In genomic region chr14:93954516-93954830, GRCh38 we compare ENCODE assay signal across 14 cellular contexts. TPM values are rescaled to one million over a fixed set of nuclear protein-coding genes. Genes with fewer than 3 reads are reported as not detected.
DNase-seq lines count a peak whose midpoint lies in the region; ATAC-seq and TF ChIP-seq lines count a peak whose summit lies in the region.
"Had no signal": no experiment of that assay in that cellular context is flagged by ENCODE, and none has a peak within 500 bp of the region (broad histone marks: within the 10 kb centered on the region; RNA-seq: fewer than 3 reads in every experiment).

No MANE protein-coding gene starts in this region.

- no peaks in the 10 kb centered on the region for H3K27me3 ChIP-seq in neutrophil
- H3K27me3 ChIP-seq: testis had no signal

- H3K36me3 ChIP-seq in neutrophil = no peaks in the 10 kb centered on the region

- H3K4me3 ChIP-seq in neutrophil (ENCODE audit: low read depth in 1 of 2, low read length in 1 of 2) = no peak overlapping the region
- H3K4me3 ChIP-seq: lung, smooth muscle cell, testis had no signal

- H3K27ac Mint-ChIP-seq in activated CD4-positive, alpha-beta T cell treated with anti-CD3 and anti-CD28 coated beads, Interleukin-2, amount 10 ng/mL, durations not matched to agents 24 days and 14 days = peak overlapping the region; percentile 100
- peak overlapping the region; percentile 46 to 89 (median 61) for H3K27ac Mint-ChIP-seq in IgD-negative memory B cell
- peak overlapping the region; percentile 93 for H3K27ac Mint-ChIP-seq in central memory CD8-positive, alpha-beta T cell (ENCODE audit: low read depth)
- no peak overlapping the region for H3K27ac Mint-ChIP-seq in MCF 10A (ENCODE audit: low read depth, unreplicated experiment)

- peaks cover 46% of the 10 kb centered on the region for H3K36me3 Mint-ChIP-seq in activated CD4-positive, alpha-beta T cell treated with anti-CD3 and anti-CD28 coated beads, Interleukin-2, amount 10 ng/mL, durations not matched to agents 24 days and 14 days (ENCODE audit: low read depth)
- H3K36me3 Mint-ChIP-seq in IgD-negative memory B cell (peaks cover 4% of the 10 kb centered on the region), MCF 10A (ENCODE audit: insufficient read depth, unreplicated experiment) (peaks cover 6% of the 10 kb centered on the region)
- H3K36me3 Mint-ChIP-seq in central memory CD8-positive, alpha-beta T cell (ENCODE audit: insufficient read depth) = peaks cover 26% of the 10 kb centered on the region

- no peaks in the 10 kb centered on the region for H3K27me3 Mint-ChIP-seq in activated CD4-positive, alpha-beta T cell treated with anti-CD3 and anti-CD28 coated beads, Interleukin-2, amount 10 ng/mL, durations not matched to agents 24 days and 14 days
- H3K27me3 Mint-ChIP-seq in IgD-negative memory B cell (no peaks in the 10 kb centered on the region), MCF 10A (ENCODE audit: insufficient read depth, unreplicated experiment) (no peaks in the 10 kb centered on the region)
- H3K27me3 Mint-ChIP-seq in central memory CD8-positive, alpha-beta T cell = no peaks in the 10 kb centered on the region

- peaks cover 12 to 42% of the 10 kb centered on the region in 2 experiments for H3K4me1 ChIP-seq in neutrophil (ENCODE audit: control insufficient read depth in 1 of 2, insufficient read depth in 1 of 2, low read depth in 1 of 2, low read length in 1 of 2)
- H3K4me1 ChIP-seq: testis had no signal

- peaks cover 84% of the 10 kb centered on the region for H3K4me1 Mint-ChIP-seq in activated CD4-positive, alpha-beta T cell treated with anti-CD3 and anti-CD28 coated beads, Interleukin-2, amount 10 ng/mL, durations not matched to agents 24 days and 14 days
- peaks cover 39 to 50% (median 42%) of the 10 kb centered on the region in 3 donors for H3K4me1 Mint-ChIP-seq in IgD-negative memory B cell
- peaks cover 76% of the 10 kb centered on the region for H3K4me1 Mint-ChIP-seq in central memory CD8-positive, alpha-beta T cell
- H3K4me1 Mint-ChIP-seq in MCF 10A (ENCODE audit: insufficient read depth, unreplicated experiment) = peaks cover 12% of the 10 kb centered on the region

- peak overlapping the region; percentile 92 for H3K27ac ChIP-seq in neutrophil
- H3K27ac ChIP-seq: testis had no signal

- H3K9me3 ChIP-seq in neutrophil = no peaks in the 10 kb centered on the region
- H3K9me3 ChIP-seq: testis had no signal

- DNase-seq in activated CD4-positive, alpha-beta T cell treated with anti-CD3 and anti-CD28 coated beads, Interleukin-2, amount 10 ng/mL, durations not matched to agents 24 days and 14 days = peak; percentile 63
- no peak for DNase-seq in activated CD4-positive, alpha-beta T cell treated with anti-CD3 and anti-CD28 coated beads for 4 hours
- no peak for DNase-seq in central memory CD8-positive, alpha-beta T cell (ENCODE audit: low spot score in 2 of 2)
- DNase-seq in NCI-H82 (lab: John Stamatoyannopoulos, UW) (no peak), MCF 10A (ENCODE audit: unreplicated experiment) (no peak)
- DNase-seq: NCI-H2171 treated with DMSO at 0.1 percent for 48 hours, testis had no signal

- ATAC-seq in central memory CD8-positive, alpha-beta T cell (replicated peaks; ENCODE audit: extremely low read depth, poor library complexity, severe bottlenecking) = no peak
- no peak for ATAC-seq in HG03565 (IDR thresholded peaks at IDR 0.05; ENCODE audit: unreplicated experiment)

- POLR2A ChIA-PET in MCF 10A (lab: Yijun Ruan, JAX) = no interaction called here

- H3K9me3 Mint-ChIP-seq in activated CD4-positive, alpha-beta T cell treated with anti-CD3 and anti-CD28 coated beads, Interleukin-2, amount 10 ng/mL, durations not matched to agents 24 days and 14 days = no peaks in the 10 kb centered on the region
- H3K9me3 Mint-ChIP-seq in IgD-negative memory B cell (no peaks in the 10 kb centered on the region), MCF 10A (ENCODE audit: unreplicated experiment) (no peaks in the 10 kb centered on the region)
- H3K9me3 Mint-ChIP-seq in central memory CD8-positive, alpha-beta T cell = no peaks in the 10 kb centered on the region

- H3K4me3 Mint-ChIP-seq in activated CD4-positive, alpha-beta T cell treated with anti-CD3 and anti-CD28 coated beads, Interleukin-2, amount 10 ng/mL, durations not matched to agents 24 days and 14 days = peak overlapping the region; percentile 86
- H3K4me3 Mint-ChIP-seq in IgD-negative memory B cell (peak overlapping the region; percentile 71 to 95 (median 82)), MCF 10A (ENCODE audit: unreplicated experiment) (no peak overlapping the region)
- peak overlapping the region; percentile 88 for H3K4me3 Mint-ChIP-seq in central memory CD8-positive, alpha-beta T cell

- CTCF ChIA-PET in MCF 10A (lab: Yijun Ruan, JAX) = no interaction called here

- intact Hi-C loops in activated CD4-positive, alpha-beta T cell treated with anti-CD3 and anti-CD28 coated beads, Interleukin-2, amount 10 ng/mL, durations not matched to agents 24 days and 14 days (cut with micrococcal nuclease) = no loop called here
- intact Hi-C loops in MCF 10A (cut with micrococcal nuclease) = no loop called here

- no TSS peak for BruUV-seq in MCF 10A (replicated peaks; lab: Mats Ljungman, UMichigan)

- TF ChIP-seq CTCF in neutrophil (IDR thresholded peaks at IDR 0.05) (no peak), MCF 10A (IDR thresholded peaks at IDR 0.05; ENCODE audit: unreplicated experiment) (no peak)

RNA-seq across cellular contexts. Expression of gene ASB2, which starts 21.9 kb away (rescaled TPM):
- 21.1 and 21.6 TPM in 2 replicates for total RNA-seq in activated CD4-positive, alpha-beta T cell treated with anti-CD3 and anti-CD28 coated beads, Interleukin-2, amount 10 ng/mL, durations not matched to agents 24 days and 14 days
- 3.8 TPM for polyA plus RNA-seq in IgD-negative memory B cell
- total RNA-seq in MCF 10A (2022) = not detected in 2 replicates
- total RNA-seq: HT1080 had no signal
- polyA plus RNA-seq: smooth muscle cell had no signal

RNA-seq across cellular contexts. Expression of gene FAM181A, which starts 27.3 kb away (rescaled TPM):
- total RNA-seq in activated CD4-positive, alpha-beta T cell treated with anti-CD3 and anti-CD28 coated beads, Interleukin-2, amount 10 ng/mL, durations not matched to agents 24 days and 14 days = not detected in 2 replicates
- not detected for polyA plus RNA-seq in IgD-negative memory B cell
- total RNA-seq in MCF 10A (2022) = not detected in 2 replicates
- total RNA-seq: epithelial cell of proximal tubule, HT1080, smooth muscle cell had no signal
- polyA plus RNA-seq: smooth muscle cell had no signal

RNA-seq across cellular contexts. Expression of gene CCDC197, which starts 42.6 kb away (rescaled TPM):
- total RNA-seq in activated CD4-positive, alpha-beta T cell treated with anti-CD3 and anti-CD28 coated beads, Interleukin-2, amount 10 ng/mL, durations not matched to agents 24 days and 14 days = not detected in 2 replicates
- not detected for polyA plus RNA-seq in IgD-negative memory B cell
- total RNA-seq in MCF 10A (2022) = not detected in 2 replicates
- total RNA-seq: epithelial cell of proximal tubule, HT1080, lung, smooth muscle cell had no signal
- polyA plus RNA-seq: lung, smooth muscle cell had no signal

Comparison
In these comparisons a context has a peak if more than half of its experiments do, and no peak if none do; other contexts are left out.
1. RNA of gene ASB2, which starts 21.9 kb away (total RNA-seq): 21.1 to 21.6 TPM in activated CD4-positive, alpha-beta T cell treated with anti-CD3 and anti-CD28 coated beads, Interleukin-2, amount 10 ng/mL, durations not matched to agents 24 days and 14 days; not detected in MCF 10A; every median in the first group is over 10 times any median in the second.